Comparison of ENCODE assay signal across 10 cellular contexts in genomic region chr9:96139592-96140251, GRCh38.
DNase-seq lines count a peak whose midpoint lies in the region; ATAC-seq and TF ChIP-seq lines count a peak whose summit lies in the region.
"Had no signal": no experiment of that assay in that cellular context is flagged by ENCODE, and none has a peak within 500 bp of the region (broad histone marks: within the 10 kb centered on the region; RNA-seq: fewer than 3 reads in every experiment).

No MANE protein-coding gene starts in this region.

- WGBS in endodermal cell (ENCODE audit: insufficient coverage in 1 of 2, insufficient read length in 1 of 2), 2 experiments: 84 to 100% methylated on average over 2 to 13 of the region's 13 CpGs

- H3K27ac ChIP-seq in BLaER1 (peak overlapping the region; percentile 31), endodermal cell (ENCODE audit: low read depth, low read length) (no peak overlapping the region), osteoblast (ENCODE audit: low read depth, low read length) (no peak overlapping the region)

- H3K9ac ChIP-seq in BLaER1 (no peak overlapping the region), endodermal cell (ENCODE audit: extremely low read depth, low read length, poor library complexity, severe bottlenecking) (no peak overlapping the region)

- no peak for ATAC-seq in GM18517 (IDR thresholded peaks at IDR 0.05; ENCODE audit: unreplicated experiment)
- no peak for ATAC-seq in GM21529 (IDR thresholded peaks at IDR 0.05; ENCODE audit: unreplicated experiment)
- ATAC-seq in GM21515 (IDR thresholded peaks at IDR 0.05; ENCODE audit: unreplicated experiment): no peak

- H3K4me3 Mint-ChIP-seq in endodermal cell: no peak overlapping the region
- H3K4me3 Mint-ChIP-seq: immature natural killer cell; stimulated activated naive CD8-positive, alpha-beta T cell treated with anti-CD3 and anti-CD28 coated beads, Interleukin-15, Interleukin-2, amounts not matched to agents 100 ng/mL and 50 ng/mL, for 24 hours had no signal

- no peaks in the 10 kb centered on the region for H3K79me2 ChIP-seq in osteoblast (ENCODE audit: insufficient read depth, low read length)

- no peak overlapping the region for H3K4me3 ChIP-seq in BLaER1
- H3K4me3 ChIP-seq in endodermal cell (ENCODE audit: low read length): no peak overlapping the region
- H3K4me3 ChIP-seq in osteoblast (ENCODE audit: insufficient read depth, low read length): peak overlapping the region; percentile 31

- DNase-seq in NCI-H446 (lab: John Stamatoyannopoulos, UW) (peak; percentile 49 to 60), endodermal cell (no peak), osteoblast (ENCODE audit: insufficient read length, low spot score, missing footprints) (peak; percentile 90)
- no peak for DNase-seq in stimulated activated naive CD4-positive, alpha-beta T cell treated with Interleukin-2 at 50 U/mL for 16 hours (lab: John Stamatoyannopoulos, UW)
- DNase-seq: immature natural killer cell had no signal

- H2AFZ ChIP-seq in osteoblast (ENCODE audit: low read length): no peak overlapping the region

- peaks cover 71% of the 10 kb centered on the region for H3K4me1 ChIP-seq in BLaER1
- H3K4me1 ChIP-seq in endodermal cell (ENCODE audit: control insufficient read depth, insufficient read depth, low read length): peaks cover 3% of the 10 kb centered on the region
- peaks cover 41% of the 10 kb centered on the region for H3K4me1 ChIP-seq in osteoblast (ENCODE audit: insufficient read depth, low read length)

- peak overlapping the region; percentile 55 for H3K27ac Mint-ChIP-seq in endodermal cell
- H3K27ac Mint-ChIP-seq: immature natural killer cell; stimulated activated naive CD8-positive, alpha-beta T cell treated with anti-CD3 and anti-CD28 coated beads, Interleukin-15, Interleukin-2, amounts not matched to agents 100 ng/mL and 50 ng/mL, for 24 hours had no signal

- H3K36me3 ChIP-seq in BLaER1 (no peaks in the 10 kb centered on the region), endodermal cell (ENCODE audit: control insufficient read depth, insufficient read depth, low read length) (no peaks in the 10 kb centered on the region), osteoblast (ENCODE audit: insufficient read depth, low read length) (no peaks in the 10 kb centered on the region)

- H3K9me3 Mint-ChIP-seq in endodermal cell: no peaks in the 10 kb centered on the region
- H3K9me3 Mint-ChIP-seq: immature natural killer cell; stimulated activated naive CD8-positive, alpha-beta T cell treated with anti-CD3 and anti-CD28 coated beads, Interleukin-15, Interleukin-2, amounts not matched to agents 100 ng/mL and 50 ng/mL, for 24 hours had no signal

- TF ChIP-seq CTCF in endodermal cell (conservative IDR thresholded peaks at IDR 0.05) (no peak), osteoblast (IDR thresholded peaks at IDR 0.05; ENCODE audit: extremely low read depth, low read depth, low read length) (no peak)

- H3K27me3 Mint-ChIP-seq in endodermal cell (ENCODE audit: insufficient read depth): no peaks in the 10 kb centered on the region

- peak overlapping the region; percentile 55 for H3K4me2 ChIP-seq in BLaER1
- H3K4me2 ChIP-seq in osteoblast (ENCODE audit: insufficient read depth, low read length): peak overlapping the region; percentile 59

- no peaks in the 10 kb centered on the region for H3K27me3 ChIP-seq in BLaER1
- H3K27me3 ChIP-seq in endodermal cell (ENCODE audit: control insufficient read depth, insufficient read depth, low read length, poor library complexity, severe bottlenecking): no peaks in the 10 kb centered on the region
- no peaks in the 10 kb centered on the region for H3K27me3 ChIP-seq in osteoblast (ENCODE audit: insufficient read depth, low read length)

- no peaks in the 10 kb centered on the region for H3K36me3 Mint-ChIP-seq in endodermal cell (ENCODE audit: low read depth)
- H3K36me3 Mint-ChIP-seq: immature natural killer cell had no signal

- peaks cover 29% of the 10 kb centered on the region for H3K4me1 Mint-ChIP-seq in endodermal cell

- 0 out of 2 replicates have a peak, but pooled peaks cover 5% of the 10 kb centered on the region for H3K9me3 ChIP-seq in BLaER1
- no peaks in the 10 kb centered on the region for H3K9me3 ChIP-seq in endodermal cell (ENCODE audit: control insufficient read depth, low read length)
- no peaks in the 10 kb centered on the region for H3K9me3 ChIP-seq in osteoblast (ENCODE audit: low read depth, low read length)

- no peaks in the 10 kb centered on the region for H4K20me1 ChIP-seq in BLaER1
- no peaks in the 10 kb centered on the region for H4K20me1 ChIP-seq in osteoblast (ENCODE audit: insufficient read depth, low read length)

Comparison
In these comparisons a context has a peak if more than half of its experiments do, and no peak if none do; other contexts are left out.
1. DNase-seq: peak in NCI-H446 (2 of 2) and osteoblast (single experiment); none in endodermal cell (single experiment) and stimulated activated naive CD4-positive, alpha-beta T cell treated with Interleukin-2 at 50 U/mL for 16 hours (single experiment).